ENCODE assay signal across 11 cellular contexts in the genomic region with DNA sequence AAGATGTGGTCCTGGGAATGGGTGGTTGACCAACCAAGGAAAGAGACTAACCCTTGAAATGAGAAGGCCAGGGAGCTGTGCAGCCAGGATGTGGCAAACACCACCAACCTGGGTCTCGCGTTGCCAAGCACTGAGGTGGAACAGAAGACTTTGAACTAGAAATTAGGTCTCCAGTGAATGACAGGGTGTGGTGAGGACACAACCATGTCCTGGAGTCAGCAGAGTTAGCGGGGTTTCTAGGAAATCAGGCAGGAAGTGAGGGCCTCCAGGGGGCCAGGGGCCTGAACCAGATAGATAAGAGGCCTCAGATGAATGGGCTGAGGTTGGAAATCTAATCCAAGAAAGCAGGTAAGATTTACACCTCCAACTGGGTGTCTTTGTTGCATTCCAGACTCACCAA.
A peak's percentile ranks its signal among the peaks of the same experiment; 100 is the strongest.
DNase-seq lines count a peak whose midpoint lies in the region; ATAC-seq and TF ChIP-seq lines count a peak whose summit lies in the region.
"Had no signal": no experiment of that assay in that cellular context is flagged by ENCODE, and none has a peak within 500 bp of the region (broad histone marks: within the 10 kb centered on the region; RNA-seq: fewer than 3 reads in every experiment).

No MANE protein-coding gene starts in this region.

- TF ChIP-seq POLR2A in IMR-90 (IDR thresholded peaks at IDR 0.05; ENCODE audit: low read depth, low read length), result no peak

- peak overlapping the region; percentile 61 to 86 (median 77) for H3K4me2 ChIP-seq in BLaER1 treated with 17β-estradiol and CSF1 and Interleukin-3, amounts not matched to agents 10 nM and 100 nM
- H3K4me2 ChIP-seq in IMR-90 (ENCODE audit: low read depth, low read length), result no peak overlapping the region

- H2AK9ac ChIP-seq in IMR-90 (replicated peaks; ENCODE audit: low read depth, low read length, poor library complexity), result no peak overlapping the region

- no peak overlapping the region for H4K5ac ChIP-seq in IMR-90 (ENCODE audit: low read depth, low read length)

- peak overlapping the region in 3 of 11 experiments; percentile 10 to 41 (median 27); a peak in 1 of 22 replicates for H3K9ac ChIP-seq in BLaER1 treated with 17β-estradiol and CSF1 and Interleukin-3, amounts not matched to agents 10 nM and 100 nM
- no peak overlapping the region for H3K9ac ChIP-seq in IMR-90 (ENCODE audit: low read depth, low read length)

- dilution Hi-C loops in IMR-90 (cut with HindIII; ENCODE audit: low sequenced_read_pairs, unreplicated experiment), result no loop called here

- POLR2A ChIA-PET in IMR-90 (lab: Charles Lee; ENCODE audit: unreplicated experiment), result no interaction called here

- H3K18ac ChIP-seq in IMR-90 (ENCODE audit: low read depth, low read length), result no peak overlapping the region

- H3K79me1 ChIP-seq in IMR-90 (ENCODE audit: low read depth in 1 of 2, low read length in 2 of 2), result no peaks in the 10 kb centered on the region

- H2BK15ac ChIP-seq in IMR-90 (ENCODE audit: low read depth, low read length), result 0 out of 3 replicates have a peak overlapping the region, but pooled peaks have one; percentile 27

- H3K4me3 ChIP-seq in BLaER1 treated with 17β-estradiol and CSF1 and Interleukin-3, amounts not matched to agents 10 nM and 100 nM, result 0 out of 20 replicates have a peak overlapping the region, but pooled peaks of 2 of the 10 experiments have one; percentile 6 to 8
- H3K4me3 ChIP-seq in IMR-90 (ENCODE audit: insufficient read depth, low read depth, low read length) (no peak overlapping the region), psoas muscle (no peak overlapping the region)
- H3K4me3 ChIP-seq: coronary artery had no signal

- CTCF ChIA-PET in IMR-90 (lab: Yijun Ruan, JAX), result no interaction called here

- no peak overlapping the region for H3K27ac Mint-ChIP-seq in activated T-cell treated with anti-CD3 and anti-CD28 coated beads, Interleukin-2, amount 50 U/mL, for 72 hours

- H3K27ac ChIP-seq in BLaER1 treated with 17β-estradiol and CSF1 and Interleukin-3, amounts not matched to agents 10 nM and 100 nM, result peak overlapping the region in 9 of 11 experiments; percentile 10 to 61 (median 48); a peak in 13 of 22 replicates
- H3K27ac ChIP-seq in IMR-90 (ENCODE audit: insufficient read depth, low read length) (no peak overlapping the region), psoas muscle (no peak overlapping the region)
- H3K27ac ChIP-seq: C4-2B, coronary artery had no signal

- H2BK20ac ChIP-seq in IMR-90 (ENCODE audit: low read depth, low read length), result 0 out of 2 replicates have a peak overlapping the region, but pooled peaks have one; percentile 3

- H2BK120ac ChIP-seq in IMR-90 (ENCODE audit: low read depth, low read length), result no peak overlapping the region

- H2AFZ ChIP-seq in IMR-90 (replicated peaks; ENCODE audit: low read length, poor library complexity), result no peak overlapping the region

- TF ChIP-seq RAD21 in IMR-90 (IDR thresholded peaks at IDR 0.05; ENCODE audit: low read length), result no peak

- H3K4me1 Mint-ChIP-seq in activated T-cell treated with anti-CD3 and anti-CD28 coated beads, Interleukin-2, amount 50 U/mL, for 72 hours (ENCODE audit: low read depth), result peaks cover 29% of the 10 kb centered on the region

- no peaks in the 10 kb centered on the region for H3K27me3 Mint-ChIP-seq in activated T-cell treated with anti-CD3 and anti-CD28 coated beads, Interleukin-2, amount 50 U/mL, for 72 hours (ENCODE audit: low read depth)

- H3K4me3 Mint-ChIP-seq in activated T-cell treated with anti-CD3 and anti-CD28 coated beads, Interleukin-2, amount 50 U/mL, for 72 hours, result peak overlapping the region; percentile 18 to 54

- ATAC-seq in IMR-90 (ENCODE audit: low read depth), result no peak
- peak; percentile 79 to 80 for ATAC-seq in activated T-cell treated with anti-CD3 and anti-CD28 coated beads, Interleukin-2, amount 50 U/mL, for 72 hours (replicated peaks in 1 of 2)
- ATAC-seq in HG02884 (IDR thresholded peaks at IDR 0.05; ENCODE audit: unreplicated experiment), result no peak
- ATAC-seq in HG03565 (IDR thresholded peaks at IDR 0.05; ENCODE audit: unreplicated experiment), result no peak
- no peak for ATAC-seq in psoas muscle

- H3K9me1 ChIP-seq in IMR-90 (ENCODE audit: insufficient read depth, low read length), result no peaks in the 10 kb centered on the region

- H4K91ac ChIP-seq in IMR-90 (ENCODE audit: insufficient read depth, low read depth, low read length), result no peak overlapping the region

- intact Hi-C loops in IMR-90 (cut with micrococcal nuclease), result no loop called here
- intact Hi-C loops in psoas muscle (cut with DNase I), result no loop called here

- in situ Hi-C loops in IMR-90 (cut with MboI; ENCODE audit: low sequenced_read_pairs), result no loop called here

- H3K23ac ChIP-seq in IMR-90 (ENCODE audit: low read depth, low read length), result no peak overlapping the region

- no TSS peak for BruUV-seq in IMR-90 (replicated peaks; lab: Mats Ljungman, UMichigan)

- peaks cover 27 to 41% (median 35%) of the 10 kb centered on the region in 10 experiments for H3K4me1 ChIP-seq in BLaER1 treated with 17β-estradiol and CSF1 and Interleukin-3, amounts not matched to agents 10 nM and 100 nM
- H3K4me1 ChIP-seq in IMR-90 (ENCODE audit: control insufficient read depth, insufficient read depth, low read length) (peaks cover 7% of the 10 kb centered on the region), psoas muscle (no peaks in the 10 kb centered on the region)

- no peak for TF ChIP-seq CTCF in IMR-90 (conservative IDR thresholded peaks at IDR 0.05; ENCODE audit: low read depth, low read length)
- no peak for TF ChIP-seq CTCF in psoas muscle (IDR thresholded peaks at IDR 0.05)

- H3K36me3 ChIP-seq in BLaER1 treated with 17β-estradiol and CSF1 and Interleukin-3, amounts not matched to agents 10 nM and 100 nM, result no peaks in the 10 kb centered on the region
- H3K36me3 ChIP-seq in IMR-90 (ENCODE audit: control insufficient read depth, insufficient read depth, low read length) (no peaks in the 10 kb centered on the region), psoas muscle (ENCODE audit: insufficient read depth in 1 of 2, low read depth in 1 of 2) (no peaks in the 10 kb centered on the region)

- peaks cover 16 to 29% (median 22%) of the 10 kb centered on the region in 11 experiments for H3K9me3 ChIP-seq in BLaER1 treated with 17β-estradiol and CSF1 and Interleukin-3, amounts not matched to agents 10 nM and 100 nM (replicated peaks in 1 of 11)
- H3K9me3 ChIP-seq in IMR-90 (ENCODE audit: control insufficient read depth, insufficient read depth, low read length) (peaks cover 6% of the 10 kb centered on the region), psoas muscle (no peaks in the 10 kb centered on the region)

- H3K27me3 ChIP-seq in BLaER1 treated with 17β-estradiol and CSF1 and Interleukin-3, amounts not matched to agents 10 nM and 100 nM, result no peaks in the 10 kb centered on the region
- no peaks in the 10 kb centered on the region for H3K27me3 ChIP-seq in IMR-90 (ENCODE audit: control insufficient read depth, insufficient read depth, low read length)
- no peaks in the 10 kb centered on the region for H3K27me3 ChIP-seq in psoas muscle (ENCODE audit: insufficient read depth in 3 of 3, low read length in 2 of 3)

- H2BK5ac ChIP-seq in IMR-90 (ENCODE audit: low read depth, low read length, poor library complexity, severe bottlenecking), result no peak overlapping the region

- no peak for DNase-seq in IMR-90
- peak; percentile 23 to 30 for DNase-seq in activated T-cell treated with anti-CD3 and anti-CD28 coated beads, Interleukin-2, amount 50 U/mL, for 72 hours
- DNase-seq in left kidney (ENCODE audit: low read depth, low spot score), result peak; percentile 44
- no peak for DNase-seq in psoas muscle
- DNase-seq in SW480 (ENCODE audit: low spot score), result no peak
- DNase-seq: NCI-H2227 treated with DMSO at 0.1 percent for 48 hours had no signal

- H3K56ac ChIP-seq in IMR-90 (ENCODE audit: extremely low read depth, insufficient read depth, low read length), result no peak overlapping the region

- no peak overlapping the region for H2AK5ac ChIP-seq in IMR-90 (ENCODE audit: low read depth, low read length)

- H3K14ac ChIP-seq in IMR-90 (replicated peaks; ENCODE audit: low read depth, low read length), result no peak overlapping the region

- peaks cover 0 to 2% of the 10 kb centered on the region in 2 donors for H3K36me3 Mint-ChIP-seq in activated T-cell treated with anti-CD3 and anti-CD28 coated beads, Interleukin-2, amount 50 U/mL, for 72 hours (ENCODE audit: insufficient read depth in 2 of 2)

- no peaks in the 10 kb centered on the region for H3K9me3 Mint-ChIP-seq in activated T-cell treated with anti-CD3 and anti-CD28 coated beads, Interleukin-2, amount 50 U/mL, for 72 hours

- H4K20me1 ChIP-seq in BLaER1 treated with 17β-estradiol and CSF1 and Interleukin-3, amounts not matched to agents 10 nM and 100 nM, result no peaks in the 10 kb centered on the region
- H4K20me1 ChIP-seq in IMR-90 (ENCODE audit: insufficient read depth, low read length), result no peaks in the 10 kb centered on the region

- no peak overlapping the region for H3K4ac ChIP-seq in IMR-90 (ENCODE audit: low read depth, low read length)

- no peak overlapping the region for H4K8ac ChIP-seq in IMR-90 (ENCODE audit: low read depth in 2 of 2, low read length in 2 of 2)

- WGBS in IMR-90 (ENCODE audit: extremely low coverage in 2 of 2, insufficient read length in 1 of 2), 2 experiments, result 100% methylated on average over 2 of the region's 3 CpGs; no CpG with 5 or more reads in 1 of the 2 experiments
- WGBS in psoas muscle, 3 donors, result 82 to 93% (median 87%) methylated on average over 3 of the region's 3 CpGs

TF ChIP-seq in IMR-90, 13 proteins besides CTCF, POLR2A, EP300 and RAD21 (continues in another document):
- no peak for TF ChIP-seq NFE2L2 (IDR thresholded peaks at IDR 0.05; ENCODE audit: low read depth, low read length)
- no peak for TF ChIP-seq MAZ (IDR thresholded peaks at IDR 0.05; ENCODE audit: borderline replicate concordance, low read depth, low read length)
- TF ChIP-seq RCOR1 (IDR thresholded peaks at IDR 0.05; ENCODE audit: insufficient replicate concordance, low read length), result no peak
- TF ChIP-seq SMC3 (IDR thresholded peaks at IDR 0.05; ENCODE audit: low read depth, low read length), result no peak
- no peak for TF ChIP-seq BHLHE40 (IDR thresholded peaks at IDR 0.05; ENCODE audit: low read depth, low read length)
- no peak for TF ChIP-seq CEBPB (IDR thresholded peaks at IDR 0.05; ENCODE audit: low read depth, low read length)
- TF ChIP-seq, protein P1, sequence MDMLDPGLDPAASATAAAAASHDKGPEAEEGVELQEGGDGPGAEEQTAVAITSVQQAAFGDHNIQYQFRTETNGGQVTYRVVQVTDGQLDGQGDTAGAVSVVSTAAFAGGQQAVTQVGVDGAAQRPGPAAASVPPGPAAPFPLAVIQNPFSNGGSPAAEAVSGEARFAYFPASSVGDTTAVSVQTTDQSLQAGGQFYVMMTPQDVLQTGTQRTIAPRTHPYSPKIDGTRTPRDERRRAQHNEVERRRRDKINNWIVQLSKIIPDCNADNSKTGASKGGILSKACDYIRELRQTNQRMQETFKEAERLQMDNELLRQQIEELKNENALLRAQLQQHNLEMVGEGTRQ (IDR thresholded peaks at IDR 0.05; ENCODE audit: low read depth, low read length), result no peak

Comparison
In these comparisons a context has a peak if more than half of its experiments do, and no peak if none do; other contexts are left out.
1. H3K27ac ChIP-seq: peak in BLaER1 treated with 17β-estradiol and CSF1 and Interleukin-3, amounts not matched to agents 10 nM and 100 nM (9 of 11); none in IMR-90 (single experiment) and psoas muscle (single experiment).
2. ATAC-seq: peak in activated T-cell treated with anti-CD3 and anti-CD28 coated beads, Interleukin-2, amount 50 U/mL, for 72 hours (2 of 2); none in IMR-90 (single experiment), HG02884 (single experiment), HG03565 (single experiment) and psoas muscle (0 of 4).
3. DNase-seq: peak in activated T-cell treated with anti-CD3 and anti-CD28 coated beads, Interleukin-2, amount 50 U/mL, for 72 hours (2 of 2) and left kidney (single experiment); none in IMR-90 (single experiment), psoas muscle (0 of 2) and SW480 (single experiment).